In the genomic region with DNA sequence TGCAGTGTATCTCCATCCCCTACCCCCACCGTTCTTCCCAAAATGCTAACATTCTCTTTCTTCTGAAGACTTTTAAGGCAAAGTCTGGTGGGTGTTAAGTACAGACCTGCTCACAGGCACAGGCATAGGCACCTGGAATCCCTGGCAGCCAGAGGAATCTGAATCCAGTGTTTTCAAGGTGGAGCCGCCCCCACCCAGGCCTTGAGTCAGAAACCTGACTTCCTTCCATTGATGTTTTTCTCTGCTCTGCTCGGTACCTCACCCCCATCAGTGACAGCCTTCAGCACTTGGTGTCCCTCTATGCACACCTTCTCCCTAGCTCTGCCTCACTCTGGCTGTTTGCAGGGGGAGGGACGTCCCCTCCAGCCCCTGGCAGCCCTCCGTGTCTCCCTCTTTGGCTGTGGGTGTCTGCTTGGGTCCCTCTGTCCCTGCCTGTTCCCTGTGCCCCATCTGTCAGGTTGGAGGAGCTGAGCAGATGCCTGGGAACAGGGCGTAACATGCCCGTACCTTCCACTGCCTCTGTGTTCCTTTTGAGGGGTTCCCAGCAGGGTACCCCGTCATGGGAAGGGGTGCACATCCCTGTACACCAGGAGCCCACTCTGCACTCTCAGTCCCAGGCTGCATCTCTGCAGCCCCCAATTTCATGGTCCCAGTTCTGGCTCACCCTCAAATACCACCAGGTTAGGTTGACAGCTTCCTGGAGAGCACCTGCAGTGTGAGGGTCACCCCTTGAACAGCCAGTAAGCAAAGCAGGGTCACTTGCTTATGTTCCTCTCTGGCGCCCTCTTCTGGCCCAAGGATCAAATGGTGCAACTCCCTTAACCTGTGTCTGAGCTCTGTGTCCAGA, we compare ENCODE assay signal across 8 cellular contexts. TPM values are rescaled to one million over a fixed set of nuclear protein-coding genes. Genes with fewer than 3 reads are reported as not detected.
DNase-seq lines count a peak whose midpoint lies in the region; ATAC-seq, FAIRE-seq and TF ChIP-seq lines count a peak whose summit lies in the region.

No MANE protein-coding gene starts in this region.

- no peaks in the 10 kb centered on the region for H3K27me3 Mint-ChIP-seq in T-helper 2 cell treated with Interferon-gamma antibody and Interleukin-4, amounts not matched to agents 5 μg/mL and 100 μg/mL, for 36 hours (ENCODE audit: low read depth)

- H3K4me3 Mint-ChIP-seq in T-helper 2 cell treated with Interferon-gamma antibody and Interleukin-4, amounts not matched to agents 5 μg/mL and 100 μg/mL, for 36 hours = no peak overlapping the region

- H3K4me3 ChIP-seq in right cardiac atrium (ENCODE audit: low read length) = no peak overlapping the region
- no peak overlapping the region for H3K4me3 ChIP-seq in small intestine (ENCODE audit: low read depth in 1 of 2, low read length in 2 of 2)

- intact Hi-C loops in right cardiac atrium (cut with DNase I) = loop anchor here in 2 of 4 donors (2.0 to 10.0 kb wide), 4 partner anchors 97 to 359 kb away; no protein-coding TSS in a partner anchor

- no peak overlapping the region for H3K27ac Mint-ChIP-seq in T-helper 2 cell treated with Interferon-gamma antibody and Interleukin-4, amounts not matched to agents 5 μg/mL and 100 μg/mL, for 36 hours

- H3K9me3 ChIP-seq in right cardiac atrium (ENCODE audit: control insufficient read depth, low read length) (no peaks in the 10 kb centered on the region), small intestine (ENCODE audit: control insufficient read depth, low read depth) (no peaks in the 10 kb centered on the region)

- peak; percentile 83 for TF ChIP-seq CTCF in GM13976 (IDR thresholded peaks at IDR 0.05; ENCODE audit: borderline replicate concordance, control extremely low read depth, extremely low read depth, insufficient read depth, missing control alignments)

- peaks cover 13% of the 10 kb centered on the region for H3K36me3 Mint-ChIP-seq in T-helper 2 cell treated with Interferon-gamma antibody and Interleukin-4, amounts not matched to agents 5 μg/mL and 100 μg/mL, for 36 hours (ENCODE audit: low read depth)

- no peaks in the 10 kb centered on the region for H3K36me3 ChIP-seq in small intestine (ENCODE audit: control insufficient read depth in 2 of 2, insufficient read depth in 2 of 2, low read length in 2 of 2)

- H3K4me1 ChIP-seq in right cardiac atrium (ENCODE audit: control insufficient read depth, insufficient read depth, low read length) = no peaks in the 10 kb centered on the region
- no peaks in the 10 kb centered on the region for H3K4me1 ChIP-seq in small intestine (ENCODE audit: control insufficient read depth in 2 of 2, insufficient read depth in 1 of 2, low read depth in 1 of 2, low read length in 1 of 2)

- DNase-seq in A172 (ENCODE audit: low spot score) = peak; percentile 50
- peak; percentile 87 for DNase-seq in GM13976 (ENCODE audit: low spot score)
- peak; percentile 68 for DNase-seq in NCI-H1436 (lab: John Stamatoyannopoulos, UW)
- peak; percentile 66 for DNase-seq in T-helper 2 cell treated with Interferon-gamma antibody and Interleukin-4, amounts not matched to agents 5 μg/mL and 100 μg/mL, for 36 hours (ENCODE audit: low spot score)
- peak in 35 of 56 donors; percentile 9 to 78 (median 46) for DNase-seq in amygdala (lab: John Stamatoyannopoulos, UW)
- DNase-seq in right cardiac atrium = peak; percentile 76 to 91 (median 86)
- peak; percentile 77 for DNase-seq in small intestine

- ATAC-seq in right cardiac atrium (peak; percentile 35 to 49), HG03159 (IDR thresholded peaks at IDR 0.05; ENCODE audit: unreplicated experiment) (no peak)

- in situ Hi-C loops in GM13976 (cut with MboI; ENCODE audit: low sequenced_read_pairs, unreplicated experiment) = loop anchor here (5.0 kb wide), 1 partner anchor 107 kb away; no protein-coding TSS in a partner anchor

- WGBS in right cardiac atrium = 73% methylated on average over 9 of the region's 9 CpGs
- 80 to 83% (median 81%) methylated on average over 9 of the region's 9 CpGs for WGBS in small intestine, 3 donors

- H3K4me1 Mint-ChIP-seq in T-helper 2 cell treated with Interferon-gamma antibody and Interleukin-4, amounts not matched to agents 5 μg/mL and 100 μg/mL, for 36 hours (ENCODE audit: low read depth) = peaks cover 9% of the 10 kb centered on the region

- H3K9me3 Mint-ChIP-seq in T-helper 2 cell treated with Interferon-gamma antibody and Interleukin-4, amounts not matched to agents 5 μg/mL and 100 μg/mL, for 36 hours = no peaks in the 10 kb centered on the region

- FAIRE-seq in small intestine (lab: Jason Lieb, UNC) = no peak

- H3K27me3 ChIP-seq in right cardiac atrium (ENCODE audit: control insufficient read depth, insufficient read depth) = no peaks in the 10 kb centered on the region
- no peaks in the 10 kb centered on the region for H3K27me3 ChIP-seq in small intestine (ENCODE audit: control insufficient read depth in 2 of 2, insufficient read depth in 2 of 2, low read length in 2 of 2)

- H3K27ac ChIP-seq in right cardiac atrium (ENCODE audit: low read length) = no peak overlapping the region
- no peak overlapping the region for H3K27ac ChIP-seq in small intestine (ENCODE audit: low read depth in 1 of 2, low read length in 1 of 2)

RNA-seq across cellular contexts. Expression of gene NCDN, which starts 6.7 kb away (rescaled TPM):
- total RNA-seq in A172 (2014; rRNA removed; shearing (Covaris generic)) = 8.0 and 8.4 TPM in 2 replicates
- 10 to 100 TPM; 26.4 to 41.6 (median 35.1) TPM for total RNA-seq in right cardiac atrium
- 21.2 TPM for polyA plus RNA-seq in right cardiac atrium
- 10 to 100 TPM in 1 of 3 donors, 1 to 10 TPM in 2; 2.4 to 10.9 (median 3.1) TPM for polyA plus RNA-seq in small intestine

RNA-seq across cellular contexts. Expression of gene KIAA0319L, which starts 7.1 kb away (rescaled TPM):
- 13.9 and 15.7 TPM in 2 replicates for total RNA-seq in A172 (2014; rRNA removed; shearing (Covaris generic))
- total RNA-seq in right cardiac atrium = 10 to 100 TPM; 53.5 to 67.0 (median 60.0) TPM
- 31.8 TPM for polyA plus RNA-seq in right cardiac atrium
- polyA plus RNA-seq in small intestine = 10 to 100 TPM; 14.1 to 27.3 (median 16.5) TPM

RNA-seq across cellular contexts. Expression of gene TFAP2E, which starts 8.9 kb away (rescaled TPM):
- not detected in 2 replicates for total RNA-seq in A172 (2014; rRNA removed; shearing (Covaris generic))
- total RNA-seq in right cardiac atrium = under 1 TPM; 0.17 to 0.31 (median 0.27) TPM
- polyA plus RNA-seq in right cardiac atrium (0.34 TPM), small intestine (under 1 TPM in 1 of 3 donors, not detected in 2; 0.64 TPM)
